8 cellular contexts compared by ENCODE assay signal in genomic region chr11:45918331-45918941, GRCh38. TPM values are rescaled to one million over a fixed set of nuclear protein-coding genes. Genes with fewer than 3 reads are reported as not detected.
DNase-seq lines count a peak whose midpoint lies in the region; TF ChIP-seq lines count a peak whose summit lies in the region.

No MANE protein-coding gene starts in this region.

- no peaks in the 10 kb centered on the region for H3K9me2 ChIP-seq in GM23248 (ENCODE audit: insufficient read depth)
- no peaks in the 10 kb centered on the region for H3K9me2 ChIP-seq in MM.1S (replicated peaks; ENCODE audit: insufficient read depth, low read length)

- H4K20me1 ChIP-seq in GM23248 (ENCODE audit: insufficient read depth) (no peaks in the 10 kb centered on the region), MM.1S (ENCODE audit: insufficient read depth, low read length) (no peaks in the 10 kb centered on the region)

- H3K36me3 ChIP-seq in GM23248 (ENCODE audit: low read depth) (no peaks in the 10 kb centered on the region; the same call in 1 of the 2 replicates), MM.1S (replicated peaks; ENCODE audit: insufficient read depth, low read length) (no peaks in the 10 kb centered on the region), SJCRH30 (no peaks in the 10 kb centered on the region), neutrophil (peaks cover 29% of the 10 kb centered on the region), tibial nerve (peaks cover 0 to 27% (median 10%) of the 10 kb centered on the region in 3 donors)

- H3K27me3 ChIP-seq in GM23248 (replicated peaks; ENCODE audit: insufficient read depth) (peaks cover 11% of the 10 kb centered on the region), MM.1S (replicated peaks; ENCODE audit: insufficient read depth, low read length) (peaks cover 4% of the 10 kb centered on the region; the same call in 1 of the 2 replicates), SJCRH30 (peaks cover 3% of the 10 kb centered on the region; the same call in 1 of the 2 replicates), neutrophil (peaks cover 39% of the 10 kb centered on the region), tibial nerve (peaks cover 0 to 25% of the 10 kb centered on the region in 2 donors)

- peaks cover 7% of the 10 kb centered on the region for H3K4me1 ChIP-seq in GM23248 (ENCODE audit: insufficient read depth)
- H3K4me1 ChIP-seq in MM.1S (ENCODE audit: low read length), result peaks cover 14% of the 10 kb centered on the region
- no peaks in the 10 kb centered on the region for H3K4me1 ChIP-seq in SJCRH30
- peaks cover 40 to 44% of the 10 kb centered on the region in 2 experiments for H3K4me1 ChIP-seq in neutrophil (ENCODE audit: control insufficient read depth in 1 of 2, insufficient read depth in 1 of 2, low read depth in 1 of 2, low read length in 1 of 2)
- H3K4me1 ChIP-seq in tibial nerve, result peaks cover 0 to 45% (median 26%) of the 10 kb centered on the region in 4 donors

- H3K9ac ChIP-seq in GM23248, result peak overlapping the region; percentile 98
- H3K9ac ChIP-seq in MM.1S (ENCODE audit: low read length), result peak overlapping the region; percentile 85

- H3K79me2 ChIP-seq in GM23248 (ENCODE audit: insufficient read depth) (peaks cover 22% of the 10 kb centered on the region), MM.1S (ENCODE audit: low read length) (peaks cover 22% of the 10 kb centered on the region)

- in situ Hi-C loops in GM23248 (cut with MboI), result no loop called here

- peak; percentile 38 for DNase-seq in DMS53 treated with DMSO at 0.1 percent for 48 hours (lab: John Stamatoyannopoulos, UW; ENCODE audit: unreplicated experiment)
- peak; percentile 89 for DNase-seq in GM23248
- DNase-seq in MM.1S, result peak; percentile 75
- DNase-seq in SJCRH30, result peak; percentile 82 to 87
- peak; percentile 53 for DNase-seq in activated naive CD4-positive, alpha-beta T cell treated with anti-CD3 and anti-CD28 coated beads, Interleukin-2, amount 50 U/mL, for 16 hours
- DNase-seq in globus pallidus (ENCODE audit: low spot score), result peak; percentile 85
- peak; percentile 71 to 79 for DNase-seq in tibial nerve (ENCODE audit: low spot score in 2 of 2)

- H3K27ac ChIP-seq in GM23248, result peak overlapping the region; percentile 72
- H3K27ac ChIP-seq in MM.1S (ENCODE audit: low read length), result peak overlapping the region; percentile 88; the same call in 1 of the 2 replicates
- H3K27ac ChIP-seq in SJCRH30, result no peak overlapping the region; the same call in 1 of the 2 replicates
- H3K27ac ChIP-seq in neutrophil, result peak overlapping the region; percentile 97
- H3K27ac ChIP-seq in tibial nerve, result peak overlapping the region; percentile 84 to 94 (median 92)

- no peak for TF ChIP-seq CTCF in MM.1S (IDR thresholded peaks at IDR 0.05; ENCODE audit: low read length)
- TF ChIP-seq CTCF in neutrophil (IDR thresholded peaks at IDR 0.05), result peak; percentile 29
- no peak for TF ChIP-seq CTCF in tibial nerve (IDR thresholded peaks at IDR 0.05)

- H2AFZ ChIP-seq in GM23248 (peak overlapping the region; percentile 97), MM.1S (ENCODE audit: low read length) (peak overlapping the region; percentile 96)

- H3F3A ChIP-seq in GM23248 (ENCODE audit: insufficient read depth) (no peaks in the 10 kb centered on the region), MM.1S (ENCODE audit: insufficient read depth, low read length) (peaks cover 18% of the 10 kb centered on the region)

- H3K4me3 ChIP-seq in GM23248 (peak overlapping the region; percentile 99), MM.1S (ENCODE audit: low read length) (peak overlapping the region; percentile 95), SJCRH30 (peak overlapping the region; percentile 72), neutrophil (ENCODE audit: low read depth in 1 of 2, low read length in 1 of 2) (peak overlapping the region; percentile 93 to 98), tibial nerve (peak overlapping the region; percentile 63 to 89 (median 78))

- TF ChIP-seq EP300 in tibial nerve (IDR thresholded peaks at IDR 0.05), result peak in 1 of 2 donors; percentile 86

- peak; percentile 40 to 54 for TF ChIP-seq POLR2A in tibial nerve (IDR thresholded peaks at IDR 0.05)

- 2% methylated on average over 38 of the region's 38 CpGs for WGBS in GM23248 (ENCODE audit: low coverage in 1 of 2, low lambda C conversion rate in 2 of 2, missing lambda C conversion rate in 2 of 2), 2 experiments
- WGBS in tibial nerve, 2 donors, result 0 to 1% methylated on average over 36 to 38 of the region's 38 CpGs

- H3K9me3 ChIP-seq in GM23248 (ENCODE audit: low read depth) (no peaks in the 10 kb centered on the region), MM.1S (replicated peaks; ENCODE audit: insufficient read depth, low read length) (no peaks in the 10 kb centered on the region), SJCRH30 (replicated peaks) (no peaks in the 10 kb centered on the region), neutrophil (no peaks in the 10 kb centered on the region), tibial nerve (no peaks in the 10 kb centered on the region)

- H3K4me2 ChIP-seq in GM23248 (ENCODE audit: unreplicated experiment), result peak overlapping the region; percentile 94
- H3K4me2 ChIP-seq in MM.1S (ENCODE audit: low read depth, low read length), result peak overlapping the region; percentile 99

RNA-seq across cellular contexts. Expression of gene PEX16, which starts 0.8 kb away (rescaled TPM):
- 16.2 and 23.2 TPM in 2 replicates for total RNA-seq in GM23248 (2014; rRNA removed; shearing (Covaris generic))
- polyA plus RNA-seq in GM23248 (2016; fragmentation: Nextera tagmentation; extraction: Ambion mirVana), result 21.2 and 25.1 TPM in 2 replicates
- total RNA-seq in SJCRH30 (2014; rRNA removed; shearing (Covaris generic)), result 10.7 and 11.0 TPM in 2 replicates
- 10 to 100 TPM; 33.9 to 38.4 (median 36.5) TPM for total RNA-seq in tibial nerve

RNA-seq across cellular contexts. Expression of gene LARGE2, which starts 4.0 kb away (rescaled TPM):
- total RNA-seq in GM23248 (2014; rRNA removed; shearing (Covaris generic)), result not detected in 2 replicates
- polyA plus RNA-seq in GM23248 (2016; fragmentation: Nextera tagmentation; extraction: Ambion mirVana), result not detected in 2 replicates
- 0.06 TPM in 1 of 2 replicates, not detected in the other for total RNA-seq in SJCRH30 (2014; rRNA removed; shearing (Covaris generic))
- not detected for total RNA-seq in tibial nerve

RNA-seq across cellular contexts. Expression of gene FREY1, which starts 11.4 kb away (rescaled TPM):
- total RNA-seq in GM23248 (2014; rRNA removed; shearing (Covaris generic)), result not detected in 2 replicates
- not detected in 2 replicates for polyA plus RNA-seq in GM23248 (2016; fragmentation: Nextera tagmentation; extraction: Ambion mirVana)
- total RNA-seq in SJCRH30 (2014; rRNA removed; shearing (Covaris generic)), result 1.8 and 2.1 TPM in 2 replicates
- 1 to 10 TPM in 2 of 4 donors, not detected in 2; 1.0 to 7.2 TPM for total RNA-seq in tibial nerve

RNA-seq across cellular contexts. Expression of gene MAPK8IP1, which starts 33.0 kb away (rescaled TPM):
- total RNA-seq in GM23248 (2014; rRNA removed; shearing (Covaris generic)), result 8.1 and 9.5 TPM in 2 replicates
- polyA plus RNA-seq in GM23248 (2016; fragmentation: Nextera tagmentation; extraction: Ambion mirVana), result 1.8 and 2.1 TPM in 2 replicates
- total RNA-seq in SJCRH30 (2014; rRNA removed; shearing (Covaris generic)), result 9.2 and 14.2 TPM in 2 replicates
- total RNA-seq in tibial nerve, result 100 to 1,000 TPM; 165 to 298 (median 230) TPM

Comparison
In these comparisons a context has a peak if more than half of its experiments do, and no peak if none do; other contexts are left out.
1. DNase-seq: peak in every context shown above with its lines; median percentile 89 in GM23248; 85 in globus pallidus; 84 in SJCRH30; 75 in MM.1S; 75 in tibial nerve; 53 in activated naive CD4-positive, alpha-beta T cell treated with anti-CD3 and anti-CD28 coated beads, Interleukin-2, amount 50 U/mL, for 16 hours; 38 in DMS53 treated with DMSO at 0.1 percent for 48 hours.